9 cellular contexts compared by ENCODE assay signal in genomic region chr20:1122388-1123315, GRCh38. TPM values are rescaled to one million over a fixed set of nuclear protein-coding genes. Genes with fewer than 3 reads are reported as not detected.
DNase-seq lines count a peak whose midpoint lies in the region; ATAC-seq, FAIRE-seq and TF ChIP-seq lines count a peak whose summit lies in the region.
"Had no signal": no experiment of that assay in that cellular context is flagged by ENCODE, and none has a peak within 500 bp of the region (broad histone marks: within the 10 kb centered on the region; RNA-seq: fewer than 3 reads in every experiment).

No MANE protein-coding gene starts in this region.

- TF ChIP-seq CTCF in CD14-positive monocyte (IDR thresholded peaks at IDR 0.05) (no peak), hepatocyte (IDR thresholded peaks at IDR 0.05; ENCODE audit: poor library complexity) (no peak), thyroid gland (IDR thresholded peaks at IDR 0.05) (no peak)

- no peak for ATAC-seq in HG03565 (IDR thresholded peaks at IDR 0.05; ENCODE audit: unreplicated experiment)

- H3K9me2 ChIP-seq in hepatocyte (replicated peaks; ENCODE audit: insufficient read depth): no peaks in the 10 kb centered on the region

- peak overlapping the region; percentile 61 for H3K4me2 ChIP-seq in hepatocyte

- DNase-seq in CD14-positive monocyte (ENCODE audit: low spot score) (no peak), HuH-7 (ENCODE audit: low spot score) (peak; percentile 54), hepatocyte (ENCODE audit: low spot score) (peak; percentile 44), thyroid gland (peak in 1 of 2 donors; percentile 26), H54 (ENCODE audit: insufficient read length, low spot score) (no peak)
- DNase-seq in activated T-helper 2 cell treated with anti-CD3 and anti-CD28 coated beads, Interferon-gamma antibody, Interleukin-2, Interleukin-4, amounts not matched to agents 10 μg/mL and 5 μg/mL and 100 μg/mL, durations not matched to agents 14 hours and 24 hours and 36 hours (ENCODE audit: low spot score): no peak
- no peak for DNase-seq in NK-92 treated with Interleukin-12 subunit alpha and Interleukin-12 subunit beta, amount 100 ng/mL, for 24 hours (lab: John Stamatoyannopoulos, UW)

- H3K9me3 ChIP-seq in hepatocyte (ENCODE audit: low read depth) (no peaks in the 10 kb centered on the region), thyroid gland (no peaks in the 10 kb centered on the region)

- H4K20me1 ChIP-seq in hepatocyte (ENCODE audit: insufficient read depth, poor library complexity, severe bottlenecking): peaks cover 21% of the 10 kb centered on the region

- intact Hi-C loops in CD14-positive monocyte (cut with micrococcal nuclease): no loop called here
- intact Hi-C loops in activated T-helper 2 cell treated with anti-CD3 and anti-CD28 coated beads, Interferon-gamma antibody, Interleukin-2, Interleukin-4, amounts not matched to agents 10 μg/mL and 5 μg/mL and 100 μg/mL, durations not matched to agents 14 hours and 24 hours and 36 hours (cut with micrococcal nuclease): no loop called here
- intact Hi-C loops in thyroid gland (cut with DNase I): loop anchor here (10.0 kb wide), 1 partner anchor 342 kb away; the partner anchor contains the start of gene NSFL1C

- H3K79me2 ChIP-seq in hepatocyte: peaks cover 74% of the 10 kb centered on the region

- H3K4me3 ChIP-seq in hepatocyte (no peak overlapping the region), thyroid gland (replicated peaks in 1 of 3) (no peak overlapping the region)

- peaks cover 61 to 64% of the 10 kb centered on the region in 2 donors for H3K36me3 Mint-ChIP-seq in CD14-positive monocyte
- H3K36me3 Mint-ChIP-seq in activated T-helper 2 cell treated with anti-CD3 and anti-CD28 coated beads, Interferon-gamma antibody, Interleukin-2, Interleukin-4, amounts not matched to agents 10 μg/mL and 5 μg/mL and 100 μg/mL, durations not matched to agents 14 hours and 24 hours and 36 hours (ENCODE audit: low read depth): peaks cover 72% of the 10 kb centered on the region

- no peak for FAIRE-seq in H54 (lab: Jason Lieb, UNC)

- no peak for TF ChIP-seq POLR2A in thyroid gland (IDR thresholded peaks at IDR 0.05)
- TF ChIP-seq POLR2A in H54 (IDR thresholded peaks at IDR 0.05; ENCODE audit: low read depth, low read length): no peak

- H3K27ac ChIP-seq in hepatocyte: peak overlapping the region; percentile 55
- H3K27ac ChIP-seq in thyroid gland: peak overlapping the region in 2 of 3 donors; percentile 50 to 55

- H3K4me1 ChIP-seq in hepatocyte (ENCODE audit: insufficient read depth) (peaks cover 19% of the 10 kb centered on the region), thyroid gland (peaks cover 44 to 45% of the 10 kb centered on the region in 2 donors)

- peaks cover 64% of the 10 kb centered on the region for H3K4me1 Mint-ChIP-seq in CD14-positive monocyte
- peaks cover 46% of the 10 kb centered on the region for H3K4me1 Mint-ChIP-seq in activated T-helper 2 cell treated with anti-CD3 and anti-CD28 coated beads, Interferon-gamma antibody, Interleukin-2, Interleukin-4, amounts not matched to agents 10 μg/mL and 5 μg/mL and 100 μg/mL, durations not matched to agents 14 hours and 24 hours and 36 hours (ENCODE audit: low read depth)

- H2AFZ ChIP-seq in hepatocyte: no peak overlapping the region

- H3K36me3 ChIP-seq in hepatocyte (replicated peaks; ENCODE audit: insufficient read depth, low read depth) (no peaks in the 10 kb centered on the region), thyroid gland (peaks cover 19 to 27% of the 10 kb centered on the region in 2 donors)

- H3K9me3 Mint-ChIP-seq in CD14-positive monocyte: no peaks in the 10 kb centered on the region
- no peaks in the 10 kb centered on the region for H3K9me3 Mint-ChIP-seq in activated T-helper 2 cell treated with anti-CD3 and anti-CD28 coated beads, Interferon-gamma antibody, Interleukin-2, Interleukin-4, amounts not matched to agents 10 μg/mL and 5 μg/mL and 100 μg/mL, durations not matched to agents 14 hours and 24 hours and 36 hours
- H3K9me3 Mint-ChIP-seq: memory B cell had no signal

- peak overlapping the region; percentile 19 to 81 (median 52) for H3K27ac Mint-ChIP-seq in CD14-positive monocyte
- peak overlapping the region; percentile 43 for H3K27ac Mint-ChIP-seq in activated T-helper 2 cell treated with anti-CD3 and anti-CD28 coated beads, Interferon-gamma antibody, Interleukin-2, Interleukin-4, amounts not matched to agents 10 μg/mL and 5 μg/mL and 100 μg/mL, durations not matched to agents 14 hours and 24 hours and 36 hours

- 66% methylated on average over 12 of the region's 12 CpGs for WGBS in hepatocyte (ENCODE audit: low lambda C conversion rate, missing lambda C conversion rate)
- 53 to 67% methylated on average over 12 of the region's 12 CpGs for WGBS in thyroid gland, 2 donors

- H3K27me3 ChIP-seq in hepatocyte (no peaks in the 10 kb centered on the region), thyroid gland (no peaks in the 10 kb centered on the region)

- H3K27me3 Mint-ChIP-seq in CD14-positive monocyte (ENCODE audit: low read depth in 3 of 3): peaks cover 0 to 2% (median 2%) of the 10 kb centered on the region in 3 donors
- H3K27me3 Mint-ChIP-seq in activated T-helper 2 cell treated with anti-CD3 and anti-CD28 coated beads, Interferon-gamma antibody, Interleukin-2, Interleukin-4, amounts not matched to agents 10 μg/mL and 5 μg/mL and 100 μg/mL, durations not matched to agents 14 hours and 24 hours and 36 hours (ENCODE audit: low read depth): no peaks in the 10 kb centered on the region
- H3K27me3 Mint-ChIP-seq: memory B cell had no signal

- no peak overlapping the region for H3K4me3 Mint-ChIP-seq in CD14-positive monocyte
- H3K4me3 Mint-ChIP-seq in activated T-helper 2 cell treated with anti-CD3 and anti-CD28 coated beads, Interferon-gamma antibody, Interleukin-2, Interleukin-4, amounts not matched to agents 10 μg/mL and 5 μg/mL and 100 μg/mL, durations not matched to agents 14 hours and 24 hours and 36 hours (ENCODE audit: low read depth): peak overlapping the region; percentile 7

RNA-seq across cellular contexts. Expression of gene PSMF1, which starts 4.2 kb away (rescaled TPM):
- polyA plus RNA-seq in CD14-positive monocyte (100 to 1,000 TPM; 103 to 138 TPM), hepatocyte (125 and 126 TPM in 2 replicates)
- total RNA-seq in activated T-helper 2 cell treated with anti-CD3 and anti-CD28 coated beads, Interferon-gamma antibody, Interleukin-2, Interleukin-4, amounts not matched to agents 10 μg/mL and 5 μg/mL and 100 μg/mL, durations not matched to agents 14 hours and 24 hours and 36 hours: 175 and 182 TPM in 2 replicates
- total RNA-seq in hepatocyte (65.2 and 97.3 TPM in 2 replicates), thyroid gland (100 to 1,000 TPM in 2 of 4 donors, 10 to 100 TPM in 2; 74.8 to 189 (median 105) TPM)

Comparison
In these comparisons a context has a peak if more than half of its experiments do, and no peak if none do; other contexts are left out.
1. DNase-seq: peak in HuH-7 (single experiment) and hepatocyte (single experiment); none in CD14-positive monocyte (single experiment), activated T-helper 2 cell treated with anti-CD3 and anti-CD28 coated beads, Interferon-gamma antibody, Interleukin-2, Interleukin-4, amounts not matched to agents 10 μg/mL and 5 μg/mL and 100 μg/mL, durations not matched to agents 14 hours and 24 hours and 36 hours (single experiment), H54 (single experiment) and NK-92 treated with Interleukin-12 subunit alpha and Interleukin-12 subunit beta, amount 100 ng/mL, for 24 hours (single experiment).